Comparison of ENCODE assay signal across 14 cellular contexts in the genomic region with DNA sequence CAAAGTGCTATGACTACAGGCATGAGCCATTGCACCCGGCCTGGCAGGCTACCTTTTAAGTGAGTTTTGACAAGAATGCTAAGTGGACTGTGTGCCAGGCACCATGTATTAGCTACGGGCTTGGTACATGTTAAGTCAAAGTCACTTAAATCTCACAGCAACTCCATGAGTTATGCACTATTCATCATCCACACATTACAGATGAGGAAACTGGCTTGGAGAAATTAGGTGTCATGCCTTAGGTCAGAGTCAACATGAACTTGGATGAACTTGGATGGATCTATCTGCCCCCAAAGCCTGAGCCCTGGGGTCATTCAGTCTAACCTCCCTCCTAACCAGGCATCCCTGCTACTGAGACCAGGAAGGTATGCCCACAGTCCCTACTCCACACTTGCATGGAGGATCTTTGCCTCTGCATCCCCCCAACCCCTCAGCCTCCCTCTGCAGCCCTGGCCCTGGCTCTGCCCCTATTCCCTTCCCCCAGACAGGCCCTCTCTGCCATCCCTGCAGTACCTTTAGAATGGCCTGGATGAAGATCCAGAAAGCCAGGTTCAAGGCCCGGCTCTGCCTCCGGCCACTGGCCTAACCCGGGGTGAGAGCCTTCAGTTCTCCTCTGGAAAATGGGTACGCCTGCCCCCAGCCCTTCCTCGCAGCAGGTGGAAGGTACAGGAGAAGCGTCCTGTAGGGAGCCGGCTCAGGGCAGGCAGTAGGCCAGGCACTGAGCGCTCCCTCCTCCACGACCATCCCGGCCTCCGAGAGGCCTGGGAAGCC. TPM values are rescaled to one million over a fixed set of nuclear protein-coding genes. Genes with fewer than 3 reads are reported as not detected.
"Had no signal": no experiment of that assay in that cellular context is flagged by ENCODE, and none has a peak within 500 bp of the region (broad histone marks: within the 10 kb centered on the region; RNA-seq: fewer than 3 reads in every experiment).

No MANE protein-coding gene starts in this region.

- ATAC-seq: activated T-helper 17 cell treated with anti-CD3 and anti-CD28 coated beads, Interleukin-2, amount 50 U/mL, for 72 hours; gastroesophageal sphincter; naive thymus-derived CD4-positive, alpha-beta T cell had no signal

- H3K36me3 Mint-ChIP-seq: naive thymus-derived CD4-positive, alpha-beta T cell had no signal

- H3K9me3 ChIP-seq: neutrophil, right atrium auricular region, tibial nerve had no signal

- H3K4me1 Mint-ChIP-seq: activated B cell treated with CpG ODN at 0.5 μM for 24 hours; activated CD4-positive, alpha-beta T cell treated with anti-CD3 and anti-CD28 coated beads, Interleukin-2, amount 10 ng/mL, durations not matched to agents 24 days and 14 days; activated T-helper 17 cell treated with anti-CD3 and anti-CD28 coated beads, Interleukin-2, amount 50 U/mL, for 72 hours had no signal

- H3K27ac Mint-ChIP-seq: activated B cell treated with CpG ODN at 0.5 μM for 24 hours; activated CD4-positive, alpha-beta T cell treated with anti-CD3 and anti-CD28 coated beads, Interleukin-2, amount 10 ng/mL, durations not matched to agents 24 days and 14 days; activated T-helper 17 cell treated with anti-CD3 and anti-CD28 coated beads, Interleukin-2, amount 50 U/mL, for 72 hours; naive thymus-derived CD4-positive, alpha-beta T cell; T-helper 1 cell treated with Interleukin-12 subunit alpha and Interleukin-12 subunit beta and Interleukin-4 antibody, amounts not matched to agents 30 μg/mL and 1 μg/mL, for 36 hours had no signal

- H3K4me3 Mint-ChIP-seq: activated B cell treated with CpG ODN at 0.5 μM for 24 hours; activated CD4-positive, alpha-beta T cell treated with anti-CD3 and anti-CD28 coated beads, Interleukin-2, amount 10 ng/mL, durations not matched to agents 24 days and 14 days; activated T-helper 17 cell treated with anti-CD3 and anti-CD28 coated beads, Interleukin-2, amount 50 U/mL, for 72 hours; T-helper 1 cell treated with Interleukin-12 subunit alpha and Interleukin-12 subunit beta and Interleukin-4 antibody, amounts not matched to agents 30 μg/mL and 1 μg/mL, for 36 hours had no signal

- H3K9me3 Mint-ChIP-seq: activated B cell treated with CpG ODN at 0.5 μM for 24 hours; activated CD4-positive, alpha-beta T cell treated with anti-CD3 and anti-CD28 coated beads, Interleukin-2, amount 10 ng/mL, durations not matched to agents 24 days and 14 days; activated T-helper 17 cell treated with anti-CD3 and anti-CD28 coated beads, Interleukin-2, amount 50 U/mL, for 72 hours; naive thymus-derived CD4-positive, alpha-beta T cell; T-helper 1 cell treated with Interleukin-12 subunit alpha and Interleukin-12 subunit beta and Interleukin-4 antibody, amounts not matched to agents 30 μg/mL and 1 μg/mL, for 36 hours had no signal

- H3K27ac ChIP-seq: brain microvascular endothelial cell, gastroesophageal sphincter, neutrophil, right atrium auricular region had no signal

- H3K4me3 ChIP-seq: lung, tibial nerve had no signal

- DNase-seq: activated B cell treated with CpG ODN at 0.5 μM for 24 hours; activated CD4-positive, alpha-beta T cell treated with anti-CD3 and anti-CD28 coated beads, Interleukin-2, amount 10 ng/mL, durations not matched to agents 24 days and 14 days; activated naive CD4-positive, alpha-beta T cell treated with anti-CD3 and anti-CD28 coated beads, Interleukin-2, amount 50 U/mL, for 16 hours; naive thymus-derived CD4-positive, alpha-beta T cell; small intestine had no signal

- H3K36me3 ChIP-seq: brain microvascular endothelial cell, gastroesophageal sphincter, neutrophil, right atrium auricular region, tibial nerve had no signal

RNA-seq across cellular contexts. Expression of a gene that starts 0.7 kb away (rescaled TPM):
- total RNA-seq: activated B cell treated with CpG ODN at 0.5 μM for 24 hours; activated CD4-positive, alpha-beta T cell treated with anti-CD3 and anti-CD28 coated beads, Interleukin-2, amount 10 ng/mL, durations not matched to agents 24 days and 14 days; activated T-helper 17 cell treated with anti-CD3 and anti-CD28 coated beads, Interleukin-2, amount 50 U/mL, for 72 hours; gastroesophageal sphincter; lung; naive thymus-derived CD4-positive, alpha-beta T cell; right atrium auricular region; tibial nerve had no signal
- polyA plus RNA-seq: lung; naive thymus-derived CD4-positive, alpha-beta T cell; small intestine had no signal

RNA-seq across cellular contexts. Expression of a gene that starts 57.6 kb away (rescaled TPM):
- total RNA-seq: activated B cell treated with CpG ODN at 0.5 μM for 24 hours; activated CD4-positive, alpha-beta T cell treated with anti-CD3 and anti-CD28 coated beads, Interleukin-2, amount 10 ng/mL, durations not matched to agents 24 days and 14 days; activated T-helper 17 cell treated with anti-CD3 and anti-CD28 coated beads, Interleukin-2, amount 50 U/mL, for 72 hours; gastroesophageal sphincter; mononuclear cell; right atrium auricular region; tibial nerve had no signal
- polyA plus RNA-seq: naive thymus-derived CD4-positive, alpha-beta T cell had no signal
